ENCODE assay signal across 23 cellular contexts in genomic region chr1:182507685-182508084, GRCh38. TPM values are rescaled to one million over a fixed set of nuclear protein-coding genes. Genes with fewer than 3 reads are reported as not detected.
DNase-seq lines count a peak whose midpoint lies in the region; ATAC-seq and TF ChIP-seq lines count a peak whose summit lies in the region.
"Had no signal": no experiment of that assay in that cellular context is flagged by ENCODE, and none has a peak within 500 bp of the region (broad histone marks: within the 10 kb centered on the region; RNA-seq: fewer than 3 reads in every experiment).

No MANE protein-coding gene starts in this region.

- no peaks in the 10 kb centered on the region for H3K36me3 ChIP-seq in left lung
- H3K36me3 ChIP-seq: neutrophil had no signal

- no peak for TF ChIP-seq CTCF in left lung (IDR thresholded peaks at IDR 0.05)

- DNase-seq in DMS 273 (lab: John Stamatoyannopoulos, UW; ENCODE audit: unreplicated experiment) (peak; percentile 20), DMS 273 treated with DMSO at 0.1 percent for 48 hours (lab: John Stamatoyannopoulos, UW) (no peak), HT-29 (ENCODE audit: low spot score) (peak; percentile 34), SW480 (ENCODE audit: low spot score) (peak; percentile 17), left lung (peak in 1 of 2 donors; percentile 56), NCI-H2081 (lab: John Stamatoyannopoulos, UW) (no peak)
- no peak for DNase-seq in effector CD8-positive, alpha-beta T cell (lab: John Stamatoyannopoulos, UW)
- DNase-seq: activated CD4-positive, CD25-positive, alpha-beta regulatory T cell; activated CD8-positive, alpha-beta T cell treated with anti-CD3 and anti-CD28 coated beads, Interleukin-2, amount 10 ng/mL, durations not matched to agents 7 days and 5 days; activated naive CD4-positive, alpha-beta T cell treated with anti-CD3 and anti-CD28 coated beads, Interleukin-2, amount 50 U/mL, for 16 hours; activated T-cell treated with anti-CD3 and anti-CD28 coated beads, Interleukin-2, amount 50 U/mL, for 24 hours; anterior cingulate cortex; cerebellar nuclear complex; H9; NCI-H146; NK-92 treated with Interleukin-12 subunit alpha and Interleukin-12 subunit beta, amount 100 ng/mL, for 24 hours; stimulated activated CD4-positive, alpha-beta T cell treated with anti-CD3 and anti-CD28 coated beads, Interleukin-12 subunit alpha, Interleukin-12 subunit beta, amount 100 ng/mL, for 4 hours had no signal

- intact Hi-C loops in left lung (cut with DNase I): no loop called here

- ATAC-seq in left lung (peak; percentile 82), GM18511 (IDR thresholded peaks at IDR 0.05; ENCODE audit: unreplicated experiment) (no peak)
- ATAC-seq: activated CD8-positive, alpha-beta T cell treated with anti-CD3 and anti-CD28 coated beads, Interleukin-2, amount 10 ng/mL, durations not matched to agents 7 days and 5 days; left lobe of liver had no signal

- peaks cover 0 to 6% of the 10 kb centered on the region in 2 donors for H3K9me3 ChIP-seq in left lung
- H3K9me3 ChIP-seq: neutrophil had no signal

- H3K4me3 ChIP-seq in left lung: no peak overlapping the region
- H3K4me3 ChIP-seq: SK-N-MC had no signal

- no peaks in the 10 kb centered on the region for H3K4me1 ChIP-seq in left lung

- no peaks in the 10 kb centered on the region for H3K27me3 ChIP-seq in left lung
- H3K27me3 ChIP-seq: neutrophil had no signal

- H3K27ac ChIP-seq in left lung: no peak overlapping the region
- H3K27ac ChIP-seq: 22Rv1, neutrophil, SK-N-MC had no signal

RNA-seq across cellular contexts. Expression of gene RGSL1, which starts 57.7 kb away (rescaled TPM):
- not detected in 2 replicates for total RNA-seq in HT-29 (2014; rRNA removed; shearing (Covaris generic))
- total RNA-seq in left lung: under 1 TPM in 1 of 2 donors, not detected in 1; 0.39 TPM
- total RNA-seq: activated CD8-positive, alpha-beta T cell treated with anti-CD3 and anti-CD28 coated beads, Interleukin-2, amount 10 ng/mL, durations not matched to agents 7 days and 5 days; H9; left lobe of liver; urinary bladder had no signal

Comparison
In these comparisons a context has a peak if more than half of its experiments do, and no peak if none do; other contexts are left out.
1. DNase-seq: peak in DMS 273 (single experiment), HT-29 (single experiment) and SW480 (single experiment); none in DMS 273 treated with DMSO at 0.1 percent for 48 hours (single experiment), NCI-H2081 (0 of 2) and effector CD8-positive, alpha-beta T cell (single experiment).